Comparison of ENCODE assay signal across 14 cellular contexts in the genomic region with DNA sequence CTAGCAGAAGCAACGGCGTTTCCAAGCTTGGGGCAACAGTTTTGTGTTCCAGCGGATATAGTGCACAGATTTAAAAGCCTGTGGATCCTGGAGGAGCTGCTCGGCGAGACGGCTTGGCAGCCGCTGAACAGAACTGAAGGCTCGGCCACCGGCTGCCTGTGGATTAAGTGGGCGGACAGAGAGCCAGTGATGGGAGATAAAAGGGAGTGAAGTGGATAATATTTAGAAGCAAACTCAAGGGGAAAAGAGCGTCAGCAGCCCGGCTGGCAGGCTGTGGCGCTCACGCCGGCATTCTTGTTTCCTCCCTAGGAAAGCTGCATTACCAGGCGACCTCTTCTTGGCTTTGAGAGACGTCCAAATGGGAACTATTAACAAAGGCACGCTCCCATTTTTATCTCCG. TPM values are rescaled to one million over a fixed set of nuclear protein-coding genes. Genes with fewer than 3 reads are reported as not detected.
DNase-seq lines count a peak whose midpoint lies in the region; ATAC-seq and TF ChIP-seq lines count a peak whose summit lies in the region.
"Had no signal": no experiment of that assay in that cellular context is flagged by ENCODE, and none has a peak within 500 bp of the region (broad histone marks: within the 10 kb centered on the region; RNA-seq: fewer than 3 reads in every experiment).

No MANE protein-coding gene starts in this region.

- DNase-seq in NCI-H1105 treated with DMSO at 0.1 percent for 48 hours (lab: John Stamatoyannopoulos, UW) (peak; percentile 56), endodermal cell (no peak), mesenchymal stem cell (no peak), tibial artery (peak in 1 of 2 donors; percentile 32), NCI-H510A treated with DMSO at 0.1 percent for 48 hours (lab: John Stamatoyannopoulos, UW) (no peak), activated gamma-delta T cell (lab: John Stamatoyannopoulos, UW) (no peak)
- DNase-seq: activated naive CD4-positive, alpha-beta T cell treated with Interleukin-2 at 50 U/mL for 16 hours; CD4-positive, alpha-beta memory T cell; colonic mucosa; GOT3; MV-4-11; right lobe of liver had no signal

- H3K27me3 Mint-ChIP-seq in endodermal cell (ENCODE audit: insufficient read depth), result peaks cover 2% of the 10 kb centered on the region

- no peak for TF ChIP-seq POLR2A in GM18505 (IDR thresholded peaks at IDR 0.05; ENCODE audit: borderline replicate concordance, extremely low read depth, insufficient read depth, insufficient read length)

- no peak overlapping the region for H4K8ac ChIP-seq in mesenchymal stem cell (ENCODE audit: low read length)

- no peaks in the 10 kb centered on the region for H3K79me1 ChIP-seq in mesenchymal stem cell (replicated peaks; ENCODE audit: low read length, poor library complexity, severe bottlenecking)

- no peak for ATAC-seq in HG03354 (IDR thresholded peaks at IDR 0.05; ENCODE audit: poor library complexity, severe bottlenecking, unreplicated experiment)
- no peak for ATAC-seq in GM18505 (IDR thresholded peaks at IDR 0.05; ENCODE audit: unreplicated experiment)

- H3K4me3 ChIP-seq in endodermal cell (ENCODE audit: low read length) (no peak overlapping the region), mesenchymal stem cell (ENCODE audit: insufficient read depth in 1 of 2, low read depth in 1 of 2, low read length in 2 of 2) (peak overlapping the region in 1 of 2 experiments; percentile 69), tibial artery (peak overlapping the region; percentile 24 to 34)
- H3K4me3 ChIP-seq: colonic mucosa, right lobe of liver had no signal

- H3K27me3 ChIP-seq in endodermal cell (ENCODE audit: control insufficient read depth, insufficient read depth, low read length, poor library complexity, severe bottlenecking) (no peaks in the 10 kb centered on the region), mesenchymal stem cell (ENCODE audit: control insufficient read depth in 1 of 2, insufficient read depth in 1 of 2, low read length in 2 of 2) (peaks cover 12 to 56% of the 10 kb centered on the region in 2 experiments), tibial artery (no peaks in the 10 kb centered on the region)
- H3K27me3 ChIP-seq: colonic mucosa, right lobe of liver had no signal

- H4K91ac ChIP-seq in mesenchymal stem cell (ENCODE audit: low read length), result no peak overlapping the region

- H3K14ac ChIP-seq in mesenchymal stem cell (ENCODE audit: low read length in 2 of 2), result no peak overlapping the region

- intact Hi-C loops in tibial artery (cut with DNase I; ENCODE audit: low total_unique reads), result no loop called here

- H3K36me3 ChIP-seq in endodermal cell (ENCODE audit: control insufficient read depth, insufficient read depth, low read length) (peaks cover 88% of the 10 kb centered on the region), mesenchymal stem cell (ENCODE audit: control insufficient read depth in 1 of 2, insufficient read depth in 2 of 2, low read depth in 1 of 2, low read length in 2 of 2) (no peaks in the 10 kb centered on the region), tibial artery (peaks cover 0 to 23% (median 0%) of the 10 kb centered on the region in 3 donors)
- H3K36me3 ChIP-seq: colonic mucosa, right lobe of liver had no signal

- no peak overlapping the region for H2BK15ac ChIP-seq in mesenchymal stem cell (ENCODE audit: low read depth, poor library complexity, severe bottlenecking)

- peaks cover 40% of the 10 kb centered on the region for H3K4me1 Mint-ChIP-seq in endodermal cell

- H2BK120ac ChIP-seq in mesenchymal stem cell (ENCODE audit: low read depth, low read length), result no peak overlapping the region

- H3K23ac ChIP-seq in mesenchymal stem cell (ENCODE audit: low read length in 2 of 2), result no peak overlapping the region

- H2AK5ac ChIP-seq in mesenchymal stem cell (ENCODE audit: low read length, severe bottlenecking), result no peak overlapping the region

- H3K4me2 ChIP-seq in mesenchymal stem cell (ENCODE audit: low read length, poor library complexity, severe bottlenecking), result no peak overlapping the region

- no peak overlapping the region for H3K27ac Mint-ChIP-seq in endodermal cell
- H3K27ac Mint-ChIP-seq: CD4-positive, alpha-beta memory T cell had no signal

- TF ChIP-seq CTCF in endodermal cell (conservative IDR thresholded peaks at IDR 0.05) (no peak), tibial artery (IDR thresholded peaks at IDR 0.05) (no peak)

- no peaks in the 10 kb centered on the region for H3K9me3 Mint-ChIP-seq in endodermal cell
- H3K9me3 Mint-ChIP-seq: CD4-positive, alpha-beta memory T cell had no signal

- H3K4ac ChIP-seq in mesenchymal stem cell (ENCODE audit: low read depth in 1 of 2, low read length in 2 of 2), result no peak overlapping the region

- no peak overlapping the region for H2BK5ac ChIP-seq in mesenchymal stem cell (ENCODE audit: low read depth, low read length, poor library complexity, severe bottlenecking)

- peaks cover 51% of the 10 kb centered on the region for H3K36me3 Mint-ChIP-seq in endodermal cell (ENCODE audit: low read depth)
- H3K36me3 Mint-ChIP-seq: CD4-positive, alpha-beta memory T cell had no signal

- no peak overlapping the region for H2BK12ac ChIP-seq in mesenchymal stem cell (ENCODE audit: low read length in 2 of 2)

- no peaks in the 10 kb centered on the region for H3K9me3 ChIP-seq in endodermal cell (ENCODE audit: control insufficient read depth, low read length)
- no peaks in the 10 kb centered on the region for H3K9me3 ChIP-seq in mesenchymal stem cell (ENCODE audit: control insufficient read depth, low read length)
- no peaks in the 10 kb centered on the region for H3K9me3 ChIP-seq in tibial artery
- H3K9me3 ChIP-seq: colonic mucosa, right lobe of liver had no signal

- H3K18ac ChIP-seq in mesenchymal stem cell (ENCODE audit: low read depth in 1 of 2, low read length in 2 of 2), result no peak overlapping the region

- H3K4me3 Mint-ChIP-seq in endodermal cell, result no peak overlapping the region
- H3K4me3 Mint-ChIP-seq: CD4-positive, alpha-beta memory T cell had no signal

- WGBS in endodermal cell (ENCODE audit: insufficient coverage in 1 of 2, insufficient read length in 1 of 2), 2 experiments, result 65 to 79% methylated on average over 16 to 19 of the region's 19 CpGs
- WGBS in mesenchymal stem cell, result 61% methylated on average over 19 of the region's 19 CpGs

- H2AFZ ChIP-seq in mesenchymal stem cell (ENCODE audit: low read depth, low read length), result no peak overlapping the region

- no peak overlapping the region for H3K9ac ChIP-seq in endodermal cell (ENCODE audit: extremely low read depth, low read length, poor library complexity, severe bottlenecking)
- peak overlapping the region; percentile 70 for H3K9ac ChIP-seq in mesenchymal stem cell (ENCODE audit: low read length)

- H3K4me1 ChIP-seq in endodermal cell (ENCODE audit: control insufficient read depth, insufficient read depth, low read length) (peaks cover 12% of the 10 kb centered on the region), mesenchymal stem cell (ENCODE audit: control insufficient read depth, insufficient read depth, low read depth, low read length) (peaks cover 3% of the 10 kb centered on the region), tibial artery (peaks cover 5 to 91% (median 50%) of the 10 kb centered on the region in 4 donors)
- H3K4me1 ChIP-seq: colonic mucosa had no signal

- H3K27ac ChIP-seq in endodermal cell (ENCODE audit: low read depth, low read length), result peak overlapping the region; percentile 11
- H3K27ac ChIP-seq in mesenchymal stem cell (ENCODE audit: low read length, poor library complexity, severe bottlenecking), result no peak overlapping the region
- peak overlapping the region; percentile 78 to 79 for H3K27ac ChIP-seq in tibial artery
- H3K27ac ChIP-seq: colonic mucosa, right lobe of liver had no signal

RNA-seq across cellular contexts. Expression of gene TRABD2B, which starts 10.4 kb away (rescaled TPM):
- total RNA-seq in endodermal cell, result 10 to 100 TPM; 24.4 to 28.0 TPM
- polyA plus RNA-seq in endodermal cell (2013, experiment 1 of 2), result 6.2 TPM
- polyA plus RNA-seq in endodermal cell (2013, experiment 2 of 2), result 6.0 TPM
- polyA plus RNA-seq in mesenchymal stem cell (2013, experiment 1 of 2), result 0.28 TPM
- polyA plus RNA-seq in mesenchymal stem cell (2013, experiment 2 of 2), result 0.23 TPM
- total RNA-seq: CD4-positive, alpha-beta memory T cell had no signal
- polyA plus RNA-seq: CD4-positive, alpha-beta memory T cell had no signal
